11 cellular contexts compared by ENCODE assay signal in the genomic region with DNA sequence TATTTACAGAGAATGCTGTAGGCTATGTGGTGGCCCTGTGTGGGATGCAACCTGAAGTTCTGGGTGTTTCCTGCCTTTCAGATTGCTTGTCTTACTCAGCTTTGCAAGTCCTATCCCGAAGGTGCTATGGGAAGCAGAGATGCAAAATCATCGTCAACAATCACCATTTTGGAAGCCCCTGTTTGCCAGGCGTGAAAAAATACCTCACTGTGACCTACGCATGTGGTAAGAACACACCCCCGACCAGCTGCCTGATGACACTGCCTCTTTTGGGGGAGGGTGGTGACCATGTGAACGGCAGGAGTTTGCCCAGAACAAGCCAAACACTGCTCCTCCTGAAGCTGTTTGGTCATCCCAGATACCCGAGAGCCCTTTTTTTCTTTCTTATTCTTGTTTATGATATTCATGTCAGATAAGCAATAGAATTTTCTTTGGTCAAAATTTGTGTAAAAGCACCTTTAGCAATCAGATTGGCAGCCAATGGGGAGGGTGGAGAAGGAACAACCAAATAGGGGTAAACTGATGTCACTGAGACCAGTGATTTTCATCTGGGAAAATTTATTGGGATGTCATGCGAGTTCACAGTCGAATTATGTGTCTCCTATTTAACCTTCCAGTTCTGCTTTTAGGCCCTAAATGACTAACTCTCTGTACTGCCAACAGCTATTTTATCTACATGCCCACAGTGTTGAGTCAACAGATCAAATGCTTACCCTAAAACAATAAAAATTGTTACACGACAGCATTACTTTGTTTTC.
DNase-seq lines count a peak whose midpoint lies in the region; TF ChIP-seq lines count a peak whose summit lies in the region.
"Had no signal": no experiment of that assay in that cellular context is flagged by ENCODE, and none has a peak within 500 bp of the region (broad histone marks: within the 10 kb centered on the region; RNA-seq: fewer than 3 reads in every experiment).

No MANE protein-coding gene starts in this region.

- H3K79me2 ChIP-seq in smooth muscle cell (ENCODE audit: low read depth) = no peaks in the 10 kb centered on the region

- H3F3A ChIP-seq in smooth muscle cell (ENCODE audit: low read depth) = peaks cover 25% of the 10 kb centered on the region

- no peaks in the 10 kb centered on the region for H3K27me3 Mint-ChIP-seq in activated T-helper 2 cell treated with anti-CD3 and anti-CD28 coated beads, Interferon-gamma antibody, Interleukin-2, Interleukin-4, amounts not matched to agents 10 μg/mL and 5 μg/mL and 100 μg/mL, durations not matched to agents 14 hours and 24 hours and 36 hours (ENCODE audit: low read depth)

- WGBS in smooth muscle cell (ENCODE audit: low lambda C conversion rate) = 31% methylated on average over 10 of the region's 10 CpGs

- H3K4me2 ChIP-seq in smooth muscle cell = peak overlapping the region; percentile 72

- H3K4me3 Mint-ChIP-seq in activated T-helper 2 cell treated with anti-CD3 and anti-CD28 coated beads, Interferon-gamma antibody, Interleukin-2, Interleukin-4, amounts not matched to agents 10 μg/mL and 5 μg/mL and 100 μg/mL, durations not matched to agents 14 hours and 24 hours and 36 hours (ENCODE audit: low read depth) = no peak overlapping the region

- no peak overlapping the region for H3K4me3 ChIP-seq in fibroblast of pulmonary artery (replicated peaks; ENCODE audit: low read depth, low read length)
- H3K4me3 ChIP-seq in smooth muscle cell = no peak overlapping the region
- H3K4me3 ChIP-seq: SK-N-MC had no signal

- no peaks in the 10 kb centered on the region for H4K20me1 ChIP-seq in smooth muscle cell (ENCODE audit: low read depth)

- no peaks in the 10 kb centered on the region for H3K4me1 Mint-ChIP-seq in activated T-helper 2 cell treated with anti-CD3 and anti-CD28 coated beads, Interferon-gamma antibody, Interleukin-2, Interleukin-4, amounts not matched to agents 10 μg/mL and 5 μg/mL and 100 μg/mL, durations not matched to agents 14 hours and 24 hours and 36 hours (ENCODE audit: low read depth)

- H3K27ac ChIP-seq in smooth muscle cell (ENCODE audit: low read depth) (peak overlapping the region; percentile 91), caudate nucleus (ENCODE audit: low read depth, low read length) (no peak overlapping the region)
- H3K27ac ChIP-seq: neutrophil, SK-N-MC had no signal

- no peaks in the 10 kb centered on the region for H3K9me3 ChIP-seq in smooth muscle cell (replicated peaks; ENCODE audit: low read depth)
- H3K9me3 ChIP-seq: neutrophil had no signal

- peak overlapping the region; percentile 73 for H3K9ac ChIP-seq in smooth muscle cell (ENCODE audit: low read depth)

- H3K4me1 ChIP-seq in smooth muscle cell (ENCODE audit: low read depth) = peaks cover 41% of the 10 kb centered on the region

- H3K27ac Mint-ChIP-seq in activated T-helper 2 cell treated with anti-CD3 and anti-CD28 coated beads, Interferon-gamma antibody, Interleukin-2, Interleukin-4, amounts not matched to agents 10 μg/mL and 5 μg/mL and 100 μg/mL, durations not matched to agents 14 hours and 24 hours and 36 hours = no peak overlapping the region

- no peaks in the 10 kb centered on the region for H3K36me3 ChIP-seq in smooth muscle cell (ENCODE audit: low read depth)
- H3K36me3 ChIP-seq: neutrophil had no signal

- no peaks in the 10 kb centered on the region for H3K36me3 Mint-ChIP-seq in activated T-helper 2 cell treated with anti-CD3 and anti-CD28 coated beads, Interferon-gamma antibody, Interleukin-2, Interleukin-4, amounts not matched to agents 10 μg/mL and 5 μg/mL and 100 μg/mL, durations not matched to agents 14 hours and 24 hours and 36 hours (ENCODE audit: low read depth)

- DNase-seq in HCEC 1CT (peak; percentile 13), T1000 (lab: John Stamatoyannopoulos, UW) (peak; percentile 34), fibroblast of pulmonary artery (ENCODE audit: low read depth) (peak; percentile 87), smooth muscle cell (lab: John Stamatoyannopoulos, UW; ENCODE audit: unreplicated experiment) (no peak), caudate nucleus (lab: John Stamatoyannopoulos, UW) (no peak), DMS53 treated with DMSO at 0.1 percent for 48 hours (lab: John Stamatoyannopoulos, UW; ENCODE audit: unreplicated experiment) (no peak)
- DNase-seq in activated CD8-positive, alpha-beta memory T cell treated with anti-CD3 and anti-CD28 coated beads, Interleukin-2, amount 50 U/mL, for 4 hours = no peak
- no peak for DNase-seq in activated T-helper 2 cell treated with anti-CD3 and anti-CD28 coated beads, Interferon-gamma antibody, Interleukin-2, Interleukin-4, amounts not matched to agents 10 μg/mL and 5 μg/mL and 100 μg/mL, durations not matched to agents 14 hours and 24 hours and 36 hours (ENCODE audit: low spot score)
- DNase-seq: NCI-H2171 treated with DMSO at 0.1 percent for 48 hours had no signal

- H3K9me3 Mint-ChIP-seq in activated T-helper 2 cell treated with anti-CD3 and anti-CD28 coated beads, Interferon-gamma antibody, Interleukin-2, Interleukin-4, amounts not matched to agents 10 μg/mL and 5 μg/mL and 100 μg/mL, durations not matched to agents 14 hours and 24 hours and 36 hours = no peaks in the 10 kb centered on the region

- TF ChIP-seq CTCF in fibroblast of pulmonary artery (IDR thresholded peaks at IDR 0.05; ENCODE audit: low read length, missing control alignments) = no peak
- TF ChIP-seq CTCF in smooth muscle cell (IDR thresholded peaks at IDR 0.05; ENCODE audit: borderline replicate concordance, insufficient read depth, poor library complexity, severe bottlenecking) = no peak

- H2AFZ ChIP-seq in smooth muscle cell (ENCODE audit: low read depth) = peak overlapping the region; percentile 39

- intact Hi-C loops in activated T-helper 2 cell treated with anti-CD3 and anti-CD28 coated beads, Interferon-gamma antibody, Interleukin-2, Interleukin-4, amounts not matched to agents 10 μg/mL and 5 μg/mL and 100 μg/mL, durations not matched to agents 14 hours and 24 hours and 36 hours (cut with micrococcal nuclease) = loop anchor here (5.0 kb wide), 1 partner anchor 83 kb away; the partner anchor contains the start of gene EVA1C

- H3K27me3 ChIP-seq in smooth muscle cell (ENCODE audit: low read depth) = no peaks in the 10 kb centered on the region
- H3K27me3 ChIP-seq: neutrophil had no signal

Comparison
In these comparisons a context has a peak if more than half of its experiments do, and no peak if none do; other contexts are left out.
1. DNase-seq: peak in HCEC 1CT (single experiment), T1000 (single experiment) and fibroblast of pulmonary artery (single experiment); none in smooth muscle cell (single experiment), activated CD8-positive, alpha-beta memory T cell treated with anti-CD3 and anti-CD28 coated beads, Interleukin-2, amount 50 U/mL, for 4 hours (single experiment), caudate nucleus (0 of 61), DMS53 treated with DMSO at 0.1 percent for 48 hours (single experiment) and activated T-helper 2 cell treated with anti-CD3 and anti-CD28 coated beads, Interferon-gamma antibody, Interleukin-2, Interleukin-4, amounts not matched to agents 10 μg/mL and 5 μg/mL and 100 μg/mL, durations not matched to agents 14 hours and 24 hours and 36 hours (single experiment).